ENCODE assay signal across 8 cellular contexts in the genomic region with DNA sequence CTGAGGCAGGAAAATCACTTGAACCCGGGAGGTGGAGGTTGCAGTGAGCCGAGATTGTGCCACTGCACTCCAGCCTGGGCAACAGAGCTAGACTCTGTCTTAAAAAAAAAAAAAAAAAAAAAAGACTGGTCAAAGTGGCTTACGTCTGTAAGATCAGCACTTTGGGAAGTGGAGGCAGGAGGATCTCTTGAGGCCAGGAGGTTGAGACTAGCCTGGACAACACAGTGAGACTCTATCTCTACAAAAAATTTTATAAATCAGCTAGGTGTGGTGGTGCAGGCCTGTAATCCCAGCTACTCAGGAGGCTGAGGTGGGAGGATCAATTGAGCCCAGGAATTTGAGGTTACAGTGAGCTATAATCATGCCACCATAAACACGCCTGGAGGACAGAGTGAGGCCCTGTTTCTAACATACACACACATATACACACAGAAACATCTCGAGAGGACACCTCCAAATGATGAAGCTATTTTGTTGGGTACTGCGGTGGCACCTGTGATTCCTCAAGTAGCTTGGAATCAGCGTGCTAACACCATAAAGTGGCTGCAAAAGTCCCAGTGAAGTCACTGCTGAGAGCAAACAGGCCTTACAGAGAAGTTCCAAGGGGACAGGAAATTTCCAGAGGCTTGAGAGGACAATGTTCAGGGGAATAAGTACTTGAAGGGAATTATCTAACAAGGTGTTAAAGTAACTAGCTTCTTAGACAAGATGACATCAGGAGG. TPM values are rescaled to one million over a fixed set of nuclear protein-coding genes. Genes with fewer than 3 reads are reported as not detected.
DNase-seq lines count a peak whose midpoint lies in the region; ATAC-seq, FAIRE-seq and TF ChIP-seq lines count a peak whose summit lies in the region.

No MANE protein-coding gene starts in this region.

- H3K9me3 Mint-ChIP-seq in activated T-cell treated with anti-CD3 and anti-CD28 coated beads, Interleukin-2, amount 50 U/mL, for 72 hours, result no peaks in the 10 kb centered on the region
- no peaks in the 10 kb centered on the region for H3K9me3 Mint-ChIP-seq in activated naive CD8-positive, alpha-beta T cell treated with anti-CD3 and anti-CD28 coated beads, Interleukin-2, amount 10 ng/mL, durations not matched to agents 7 days and 5 days

- H3K4me2 ChIP-seq in HepG2 (ENCODE audit: low read depth, low read length), result peak overlapping the region; percentile 93

- H3K9ac ChIP-seq in HepG2 (ENCODE audit: insufficient read depth, low read depth, low read length), result peak overlapping the region; percentile 96

- H3K27me3 ChIP-seq in HepG2 (ENCODE audit: control insufficient read depth in 1 of 2, insufficient read depth in 2 of 2, low read length in 2 of 2) (no peaks in the 10 kb centered on the region), tibial nerve (no peaks in the 10 kb centered on the region)

- H3K4me3 ChIP-seq in HepG2 (replicated peaks in 1 of 3; ENCODE audit: insufficient read depth in 1 of 3, low read depth in 2 of 3, low read length in 3 of 3) (peak overlapping the region; percentile 57 to 95 (median 92)), tibial nerve (peak overlapping the region in 3 of 4 donors; percentile 75 to 91 (median 75))

- peaks cover 0 to 8% of the 10 kb centered on the region in 2 experiments; a peak in 4 of 5 replicates for H3K36me3 ChIP-seq in HepG2 (replicated peaks in 1 of 2; ENCODE audit: control insufficient read depth in 1 of 2, insufficient read depth in 2 of 2, low read length in 2 of 2)
- H3K36me3 ChIP-seq in tibial nerve, result peaks cover 0 to 12% (median 0%) of the 10 kb centered on the region in 3 donors

- H3K4me1 ChIP-seq in HepG2 (ENCODE audit: insufficient read depth, low read length), result peaks cover 58% of the 10 kb centered on the region
- H3K4me1 ChIP-seq in tibial nerve, result peaks cover 0 to 74% (median 62%) of the 10 kb centered on the region in 4 donors

- peak overlapping the region; percentile 27 for H3K27ac ChIP-seq in HepG2 (ENCODE audit: extremely low read length, insufficient read depth, low read length)
- peak overlapping the region in 3 of 4 donors; percentile 88 to 96 (median 89) for H3K27ac ChIP-seq in tibial nerve

- ATAC-seq in activated T-cell treated with anti-CD3 and anti-CD28 coated beads, Interleukin-2, amount 50 U/mL, for 72 hours (replicated peaks in 1 of 2), result no peak
- no peak for ATAC-seq in activated naive CD8-positive, alpha-beta T cell treated with anti-CD3 and anti-CD28 coated beads, Interleukin-2, amount 10 ng/mL, durations not matched to agents 7 days and 5 days (ENCODE audit: low read depth)
- ATAC-seq in HepG2, result no peak
- ATAC-seq in GM18505 (IDR thresholded peaks at IDR 0.05; ENCODE audit: unreplicated experiment), result no peak
- ATAC-seq in GM19455 (IDR thresholded peaks at IDR 0.05; ENCODE audit: unreplicated experiment), result no peak

- H3K27me3 Mint-ChIP-seq in activated T-cell treated with anti-CD3 and anti-CD28 coated beads, Interleukin-2, amount 50 U/mL, for 72 hours (ENCODE audit: low read depth), result no peaks in the 10 kb centered on the region
- no peaks in the 10 kb centered on the region for H3K27me3 Mint-ChIP-seq in activated naive CD8-positive, alpha-beta T cell treated with anti-CD3 and anti-CD28 coated beads, Interleukin-2, amount 10 ng/mL, durations not matched to agents 7 days and 5 days

- peak; percentile 36 for FAIRE-seq in HepG2 (lab: Jason Lieb, UNC)

- no peak for TF ChIP-seq RAD21 in HepG2 (CRISPR knock-in tag; IDR thresholded peaks at IDR 0.05)

- CTCF ChIA-PET in HepG2 (lab: Yijun Ruan, JAX; ENCODE audit: low intra/inter-chr PET ratio, low total read pairs), result no interaction called here

- H3K4me3 Mint-ChIP-seq in activated T-cell treated with anti-CD3 and anti-CD28 coated beads, Interleukin-2, amount 50 U/mL, for 72 hours, result peak overlapping the region; percentile 83 to 93
- H3K4me3 Mint-ChIP-seq in activated naive CD8-positive, alpha-beta T cell treated with anti-CD3 and anti-CD28 coated beads, Interleukin-2, amount 10 ng/mL, durations not matched to agents 7 days and 5 days, result peak overlapping the region; percentile 82

- in situ Hi-C loops in HepG2 (cut with HindIII; ENCODE audit: extremely low pct_ligation_motif_present, low pct_unique_long_range_greater_than_20kb), result no loop called here

- TF ChIP-seq EP300 in HepG2 (IDR thresholded peaks at IDR 0.05; ENCODE audit: low read depth in 2 of 2, low read length in 2 of 2) (no peak), HepG2 (CRISPR knock-in tag; IDR thresholded peaks at IDR 0.05; ENCODE audit: borderline replicate concordance) (no peak), tibial nerve (IDR thresholded peaks at IDR 0.05) (no peak)

- H4K20me1 ChIP-seq in HepG2 (ENCODE audit: insufficient read depth, low read length), result peaks cover 7% of the 10 kb centered on the region

- no peak for DNase-seq in activated T-cell treated with anti-CD3 and anti-CD28 coated beads, Interleukin-2, amount 50 U/mL, for 72 hours
- no peak for DNase-seq in activated T-cell treated with anti-CD3 and anti-CD28 coated beads, Interleukin-2, amount 50 U/mL, for 1 hour
- DNase-seq in activated naive CD8-positive, alpha-beta T cell treated with anti-CD3 and anti-CD28 coated beads, Interleukin-2, amount 10 ng/mL, durations not matched to agents 7 days and 5 days, result no peak
- DNase-seq in HepG2 (ENCODE audit: low spot score), result no peak
- DNase-seq in tibial nerve (ENCODE audit: low spot score in 2 of 2), result no peak
- no peak for DNase-seq in HuH-7 (ENCODE audit: low spot score)

- H3K9me3 ChIP-seq in HepG2 (ENCODE audit: low read length) (peaks cover 3% of the 10 kb centered on the region; the same call in 1 of the 2 replicates), tibial nerve (peaks cover 0 to under 1% (median 0%) of the 10 kb centered on the region in 4 donors)

- H3K36me3 Mint-ChIP-seq in activated T-cell treated with anti-CD3 and anti-CD28 coated beads, Interleukin-2, amount 50 U/mL, for 72 hours (ENCODE audit: insufficient read depth in 2 of 2), result peaks cover 5 to 7% of the 10 kb centered on the region in 2 donors
- peaks cover 15% of the 10 kb centered on the region for H3K36me3 Mint-ChIP-seq in activated naive CD8-positive, alpha-beta T cell treated with anti-CD3 and anti-CD28 coated beads, Interleukin-2, amount 10 ng/mL, durations not matched to agents 7 days and 5 days

- TF ChIP-seq CTCF in HepG2 (CRISPR knock-in tag; IDR thresholded peaks at IDR 0.05) (no peak), tibial nerve (IDR thresholded peaks at IDR 0.05) (no peak)

- POLR2A ChIA-PET in activated naive CD8-positive, alpha-beta T cell treated with anti-CD3 and anti-CD28 coated beads, Interleukin-2, amount 10 ng/mL, durations not matched to agents 7 days and 5 days (lab: Charles Lee), result interaction anchor here (0.5 to 4.0 kb wide), 10 partner anchors 11 to 417 kb away, joined by 3 to 38 read pairs (median 4); no protein-coding TSS in a partner anchor
- POLR2A ChIA-PET in HepG2 (lab: Yijun Ruan, JAX), result interaction anchor here (0.7 to 1.9 kb wide), 4 partner anchors 8 to 143 kb away, joined by 3 to 19 read pairs (median 4); no protein-coding TSS in a partner anchor

- peaks cover 59% of the 10 kb centered on the region for H3K4me1 Mint-ChIP-seq in activated T-cell treated with anti-CD3 and anti-CD28 coated beads, Interleukin-2, amount 50 U/mL, for 72 hours (ENCODE audit: low read depth)
- peaks cover 47% of the 10 kb centered on the region for H3K4me1 Mint-ChIP-seq in activated naive CD8-positive, alpha-beta T cell treated with anti-CD3 and anti-CD28 coated beads, Interleukin-2, amount 10 ng/mL, durations not matched to agents 7 days and 5 days

- intact Hi-C loops in HepG2 (cut with micrococcal nuclease; ENCODE audit: unreplicated experiment), result loop anchor here (5.0 kb wide), 1 partner anchor 130 kb away; no protein-coding TSS in a partner anchor

- H3K79me2 ChIP-seq in HepG2 (ENCODE audit: insufficient read depth, low read length), result peaks cover 53% of the 10 kb centered on the region

- no peak overlapping the region for H2AFZ ChIP-seq in HepG2 (ENCODE audit: low read length)

- BruUV-seq in HepG2 (replicated peaks; lab: Mats Ljungman, UMichigan), result TSS peak; percentile 60

- TF ChIP-seq POLR2A in HepG2 (IDR thresholded peaks at IDR 0.05; ENCODE audit: insufficient read depth in 1 of 2, low read depth in 2 of 2, low read length in 2 of 2), result no peak
- no peak for TF ChIP-seq POLR2A in tibial nerve (IDR thresholded peaks at IDR 0.05)
- TF ChIP-seq POLR2A in GM18505 (IDR thresholded peaks at IDR 0.05; ENCODE audit: borderline replicate concordance, extremely low read depth, insufficient read depth, insufficient read length), result no peak

- H3K27ac Mint-ChIP-seq in activated T-cell treated with anti-CD3 and anti-CD28 coated beads, Interleukin-2, amount 50 U/mL, for 72 hours, result peak overlapping the region; percentile 96
- H3K27ac Mint-ChIP-seq in activated naive CD8-positive, alpha-beta T cell treated with anti-CD3 and anti-CD28 coated beads, Interleukin-2, amount 10 ng/mL, durations not matched to agents 7 days and 5 days, result peak overlapping the region; percentile 71

- 72% methylated on average over 7 of the region's 7 CpGs for whole genome bisulfite sequencing in HepG2 (ENCODE audit: low lambda C conversion rate)
- WGBS in tibial nerve, 2 donors, result 71 to 73% methylated on average over 7 of the region's 7 CpGs

RNA-seq across cellular contexts. Expression of a gene that starts 1.4 kb away (rescaled TPM):
- total RNA-seq in activated T-cell treated with anti-CD3 and anti-CD28 coated beads, Interleukin-2, amount 50 U/mL, for 72 hours, result 10 to 100 TPM; 54.0 to 54.5 TPM
- total RNA-seq in activated naive CD8-positive, alpha-beta T cell treated with anti-CD3 and anti-CD28 coated beads, Interleukin-2, amount 10 ng/mL, durations not matched to agents 7 days and 5 days, result 10 to 100 TPM; 69.7 to 74.3 TPM
- 47.6 and 60.1 TPM in 2 replicates for total RNA-seq in HepG2 (2016; rRNA removed; fragmentation: Illumina TruSeq; extraction: Trizol)
- 29.8 and 30.8 TPM in 2 replicates for total RNA-seq in HepG2 (2016; cell fraction: cytosol; rRNA removed; fragmentation: Illumina TruSeq; extraction: Trizol; ENCODE audit: low read depth)
- 38.7 and 62.4 TPM in 2 replicates for total RNA-seq in HepG2 (2016; cell fraction: insoluble cytoplasmic fraction; rRNA removed; fragmentation: Illumina TruSeq; extraction: Trizol)
- total RNA-seq in HepG2 (2016; cell fraction: membrane; rRNA removed; fragmentation: Illumina TruSeq; extraction: Trizol), result 61.8 and 69.8 TPM in 2 replicates
- 56.0 and 58.2 TPM in 2 replicates for total RNA-seq in HepG2 (2016; cell fraction: nucleus; rRNA removed; fragmentation: Illumina TruSeq; extraction: Trizol)
- polyA plus RNA-seq in HepG2 (2011; rRNA removed), result 56.6 and 74.9 TPM in 2 replicates
- polyA plus RNA-seq in HepG2 (2011; cell fraction: cytosol; rRNA removed), result 44.7 and 49.3 TPM in 2 replicates
- 195 and 220 TPM in 2 replicates for polyA plus RNA-seq in HepG2 (2011; cell fraction: nucleus; rRNA removed)
- polyA plus RNA-seq in HepG2 (2012), result 34.7 and 51.8 TPM in 2 replicates
- 30.4 and 32.6 TPM in 2 replicates for polyA plus RNA-seq in HepG2 (2016; cell fraction: cytosol; fragmentation: Illumina TruSeq; extraction: Trizol; ENCODE audit: low read depth)
- polyA plus RNA-seq in HepG2 (2016; cell fraction: insoluble cytoplasmic fraction; fragmentation: Illumina TruSeq; extraction: Trizol; ENCODE audit: low read depth), result 44.6 and 56.1 TPM in 2 replicates
- polyA plus RNA-seq in HepG2 (2016; cell fraction: membrane; fragmentation: Illumina TruSeq; extraction: Trizol; ENCODE audit: low read depth), result 62.4 and 63.0 TPM in 2 replicates
- polyA plus RNA-seq in HepG2 (2016; cell fraction: nucleus; fragmentation: Illumina TruSeq; extraction: Trizol; ENCODE audit: insufficient read depth, low read depth), result 149 and 161 TPM in 2 replicates
- polyA minus RNA-seq in HepG2 (2011; rRNA and poly(A)+ RNA removed; ENCODE audit: low replicate concordance), result 59.5 and 61.8 TPM in 2 replicates
- polyA minus RNA-seq in HepG2 (2011; cell fraction: cytosol; rRNA and poly(A)+ RNA removed), result 27.9 and 28.0 TPM in 2 replicates
- polyA minus RNA-seq in HepG2 (2011; cell fraction: nucleus; rRNA and poly(A)+ RNA removed), result 37.6 and 42.4 TPM in 2 replicates
- 100 to 1,000 TPM; 111 to 145 (median 119) TPM for total RNA-seq in tibial nerve

RNA-seq across cellular contexts. Expression of a gene that starts 52.7 kb away (rescaled TPM):
- 10 to 100 TPM; 40.3 to 72.5 TPM for total RNA-seq in activated T-cell treated with anti-CD3 and anti-CD28 coated beads, Interleukin-2, amount 50 U/mL, for 72 hours
- 100 to 1,000 TPM; 104 to 106 TPM for total RNA-seq in activated naive CD8-positive, alpha-beta T cell treated with anti-CD3 and anti-CD28 coated beads, Interleukin-2, amount 10 ng/mL, durations not matched to agents 7 days and 5 days
- total RNA-seq in HepG2 (2016; rRNA removed; fragmentation: Illumina TruSeq; extraction: Trizol) (4.7 and 17.9 TPM in 2 replicates), tibial nerve (10 to 100 TPM; 36.1 to 71.1 (median 54.6) TPM)
- 26.1 and 31.2 TPM in 2 replicates for total RNA-seq in HepG2 (2016; cell fraction: cytosol; rRNA removed; fragmentation: Illumina TruSeq; extraction: Trizol; ENCODE audit: low read depth)
- 4.9 and 21.2 TPM in 2 replicates for total RNA-seq in HepG2 (2016; cell fraction: insoluble cytoplasmic fraction; rRNA removed; fragmentation: Illumina TruSeq; extraction: Trizol)
- 6.7 TPM in 2 replicates for total RNA-seq in HepG2 (2016; cell fraction: membrane; rRNA removed; fragmentation: Illumina TruSeq; extraction: Trizol)
- total RNA-seq in HepG2 (2016; cell fraction: nucleus; rRNA removed; fragmentation: Illumina TruSeq; extraction: Trizol), result 29.5 and 30.0 TPM in 2 replicates
- polyA plus RNA-seq in HepG2 (2011; rRNA removed), result 11.2 and 14.2 TPM in 2 replicates
- polyA plus RNA-seq in HepG2 (2011; cell fraction: cytosol; rRNA removed), result 2.1 and 5.1 TPM in 2 replicates
- polyA plus RNA-seq in HepG2 (2011; cell fraction: nucleus; rRNA removed), result 158 and 182 TPM in 2 replicates
- polyA plus RNA-seq in HepG2 (2012), result 22.5 and 32.0 TPM in 2 replicates
- 3.1 and 4.1 TPM in 2 replicates for polyA plus RNA-seq in HepG2 (2016; cell fraction: cytosol; fragmentation: Illumina TruSeq; extraction: Trizol; ENCODE audit: low read depth)
- 7.1 and 9.9 TPM in 2 replicates for polyA plus RNA-seq in HepG2 (2016; cell fraction: insoluble cytoplasmic fraction; fragmentation: Illumina TruSeq; extraction: Trizol; ENCODE audit: low read depth)
- 3.9 and 4.2 TPM in 2 replicates for polyA plus RNA-seq in HepG2 (2016; cell fraction: membrane; fragmentation: Illumina TruSeq; extraction: Trizol; ENCODE audit: low read depth)
- 134 and 148 TPM in 2 replicates for polyA plus RNA-seq in HepG2 (2016; cell fraction: nucleus; fragmentation: Illumina TruSeq; extraction: Trizol; ENCODE audit: insufficient read depth, low read depth)
- polyA minus RNA-seq in HepG2 (2011; rRNA and poly(A)+ RNA removed; ENCODE audit: low replicate concordance), result 8.3 and 9.0 TPM in 2 replicates
- 64.2 and 65.9 TPM in 2 replicates for polyA minus RNA-seq in HepG2 (2011; cell fraction: cytosol; rRNA and poly(A)+ RNA removed)
- 24.2 and 24.7 TPM in 2 replicates for polyA minus RNA-seq in HepG2 (2011; cell fraction: nucleus; rRNA and poly(A)+ RNA removed)
